ENCODE assay signal across 10 cellular contexts in the genomic region with DNA sequence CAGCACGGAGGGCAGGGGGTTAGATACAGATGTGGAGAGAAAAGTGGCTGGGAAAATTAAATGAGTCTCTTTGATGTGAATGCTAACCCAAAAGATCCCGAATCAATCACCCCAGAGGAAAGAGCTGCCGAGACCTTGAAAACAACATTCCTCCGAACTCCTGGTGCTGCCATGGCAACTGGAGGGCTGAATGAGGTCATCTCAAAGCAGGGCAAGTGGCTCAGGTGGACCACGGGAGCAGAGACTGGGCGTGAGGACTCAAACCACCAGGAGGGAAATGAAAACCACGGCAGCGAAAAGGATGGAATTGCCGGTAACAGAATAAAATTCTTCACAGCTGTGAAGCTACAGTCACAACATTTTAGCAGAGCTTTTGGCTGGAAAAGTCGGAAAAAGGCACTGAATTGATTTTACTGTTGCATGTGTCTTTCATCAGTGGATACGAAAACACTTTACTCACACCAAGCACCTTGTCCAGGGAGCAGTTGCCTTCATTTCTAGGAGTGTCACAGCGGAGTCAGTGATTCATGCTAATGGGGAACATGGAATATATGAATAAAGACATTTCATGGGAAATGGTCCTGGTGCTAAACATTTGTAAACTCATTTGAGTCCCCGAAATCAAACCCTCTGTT. TPM values are rescaled to one million over a fixed set of nuclear protein-coding genes. Genes with fewer than 3 reads are reported as not detected.
A peak's percentile ranks its signal among the peaks of the same experiment; 100 is the strongest.
DNase-seq lines count a peak whose midpoint lies in the region; ATAC-seq, FAIRE-seq and TF ChIP-seq lines count a peak whose summit lies in the region.
"Had no signal": no experiment of that assay in that cellular context is flagged by ENCODE, and none has a peak within 500 bp of the region (broad histone marks: within the 10 kb centered on the region; RNA-seq: fewer than 3 reads in every experiment).

No MANE protein-coding gene starts in this region.

- DNase-seq in ELR (ENCODE audit: low read depth), result peak; percentile 58
- DNase-seq in RPMI8226, result peak; percentile 38
- DNase-seq in fibroblast of pulmonary artery (ENCODE audit: low read depth), result peak; percentile 1
- DNase-seq in pancreas, result peak in 3 of 6 donors; percentile 28 to 35 (median 34)
- DNase-seq in SIG-M5 treated with dmso at 0.1 percent for 504 hours (lab: John Stamatoyannopoulos, UW; ENCODE audit: unreplicated experiment), result no peak
- DNase-seq in BE2C, result no peak
- DNase-seq: activated CD4-positive, alpha-beta T cell treated with anti-CD3 and anti-CD28 coated beads for 4 hours had no signal

- H3K4me1 ChIP-seq in pancreas (no peaks in the 10 kb centered on the region), BE2C (no peaks in the 10 kb centered on the region)

- intact Hi-C loops in pancreas (cut with DNase I), result no loop called here

- 21 to 22% methylated on average over 13 of the region's 13 CpGs for WGBS in pancreas, 2 donors

- no peak for FAIRE-seq in pancreas (lab: Jason Lieb, UNC)

- no peak overlapping the region for H3K4me3 ChIP-seq in fibroblast of pulmonary artery (replicated peaks; ENCODE audit: low read depth, low read length)
- H3K4me3 ChIP-seq in pancreas, result no peak overlapping the region
- H3K4me3 ChIP-seq in BE2C (ENCODE audit: low read depth, low read length), result no peak overlapping the region

- no peaks in the 10 kb centered on the region for H3K27me3 ChIP-seq in pancreas
- no peaks in the 10 kb centered on the region for H3K27me3 ChIP-seq in BE2C

- no peak for TF ChIP-seq CTCF in fibroblast of pulmonary artery (IDR thresholded peaks at IDR 0.05; ENCODE audit: low read length, missing control alignments)
- no peak for TF ChIP-seq CTCF in pancreas (IDR thresholded peaks at IDR 0.05)
- TF ChIP-seq CTCF in BE2C (IDR thresholded peaks at IDR 0.05; ENCODE audit: low read depth, low read length), result no peak

- no peaks in the 10 kb centered on the region for H3K9me3 ChIP-seq in pancreas
- H3K9me3 ChIP-seq in BE2C, result no peaks in the 10 kb centered on the region

- H3K36me3 ChIP-seq in pancreas, result no peaks in the 10 kb centered on the region
- H3K36me3 ChIP-seq in BE2C, result no peaks in the 10 kb centered on the region

- H3K27ac ChIP-seq in pancreas, result no peak overlapping the region

- ATAC-seq in pancreas (peak in 3 of 4 donors; percentile 52 to 73 (median 54)), HG02759 (IDR thresholded peaks at IDR 0.05; ENCODE audit: unreplicated experiment) (no peak), HG03039 (IDR thresholded peaks at IDR 0.05; ENCODE audit: unreplicated experiment) (no peak)

RNA-seq across cellular contexts. Expression of gene BECN2, which starts 23.3 kb away (rescaled TPM):
- not detected for total RNA-seq in pancreas
- polyA plus RNA-seq in pancreas, result not detected
- not detected for polyA plus RNA-seq in BE2C (2012; ENCODE audit: insufficient read depth, insufficient read length, low read depth)
- total RNA-seq: mesenteric fat pad had no signal

Comparison
In these comparisons a context has a peak if more than half of its experiments do, and no peak if none do; other contexts are left out.
1. DNase-seq: peak in ELR (single experiment), RPMI8226 (single experiment) and fibroblast of pulmonary artery (single experiment); none in SIG-M5 treated with dmso at 0.1 percent for 504 hours (single experiment) and BE2C (single experiment).
2. ATAC-seq: peak in pancreas (3 of 4); none in HG02759 (single experiment) and HG03039 (single experiment).